Comparison of ENCODE assay signal across 15 cellular contexts in the genomic region with DNA sequence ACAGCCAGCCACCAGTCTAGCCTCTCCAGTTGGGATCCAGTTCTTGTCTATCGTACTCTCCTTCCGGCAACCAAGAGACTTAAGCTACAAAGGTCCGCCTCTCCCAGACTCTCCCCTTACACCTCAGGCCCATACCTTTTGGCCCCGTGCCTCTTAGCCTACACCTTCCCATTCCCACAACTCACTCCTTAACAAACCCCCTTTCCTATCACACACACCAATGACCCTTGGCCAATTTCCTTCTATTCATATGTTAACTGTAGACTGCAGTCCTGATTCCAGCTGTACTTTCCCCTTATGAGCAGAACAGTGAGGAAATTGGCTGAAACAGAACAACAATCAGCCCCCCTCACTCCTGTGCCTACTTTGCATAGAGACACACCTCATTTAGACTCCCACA. TPM values are rescaled to one million over a fixed set of nuclear protein-coding genes. Genes with fewer than 3 reads are reported as not detected.
DNase-seq lines count a peak whose midpoint lies in the region; ATAC-seq and TF ChIP-seq lines count a peak whose summit lies in the region.
"Had no signal": no experiment of that assay in that cellular context is flagged by ENCODE, and none has a peak within 500 bp of the region (broad histone marks: within the 10 kb centered on the region; RNA-seq: fewer than 3 reads in every experiment).

No MANE protein-coding gene starts in this region.

- peak overlapping the region; percentile 49 for H3K4me3 Mint-ChIP-seq in activated naive CD8-positive, alpha-beta T cell treated with anti-CD3 and anti-CD28 coated beads, Interleukin-2, amount 10 ng/mL, durations not matched to agents 7 days and 5 days
- H3K4me3 Mint-ChIP-seq in activated naive CD8-positive, alpha-beta T cell treated with anti-CD3 and anti-CD28 coated beads for 36 hours: no peak overlapping the region
- no peak overlapping the region for H3K4me3 Mint-ChIP-seq in activated CD8-positive, alpha-beta T cell treated with anti-CD3 and anti-CD28 coated beads for 36 hours
- H3K4me3 Mint-ChIP-seq in memory B cell: peak overlapping the region; percentile 70

- POLR2A ChIA-PET in activated naive CD8-positive, alpha-beta T cell treated with anti-CD3 and anti-CD28 coated beads, Interleukin-2, amount 10 ng/mL, durations not matched to agents 7 days and 5 days (lab: Charles Lee): no interaction called here
- POLR2A ChIA-PET in activated CD8-positive, alpha-beta T cell treated with anti-CD3 and anti-CD28 coated beads for 36 hours (lab: Charles Lee): interaction anchor here (0.8 to 5.8 kb wide), 2 partner anchors 12 to 17 kb away, joined by 4 to 72 read pairs; a partner anchor contains a TSS

- in situ Hi-C loops in transverse colon (cut with MboI; ENCODE audit: low pct_ligation_motif_present in 1 of 4, low pct_unique_long_range_greater_than_20kb in 1 of 4, low sequenced_read_pairs in 3 of 4): no loop called here

- intact Hi-C loops in activated CD8-positive, alpha-beta T cell treated with anti-CD3 and anti-CD28 coated beads for 36 hours (cut with micrococcal nuclease): loop anchor here (5.0 kb wide), 1 partner anchor 36 kb away; no protein-coding TSS in a partner anchor
- intact Hi-C loops in transverse colon (cut with DNase I; ENCODE audit: low total_unique reads): no loop called here

- H3K36me3 Mint-ChIP-seq in activated naive CD8-positive, alpha-beta T cell treated with anti-CD3 and anti-CD28 coated beads, Interleukin-2, amount 10 ng/mL, durations not matched to agents 7 days and 5 days: peaks cover 7% of the 10 kb centered on the region
- H3K36me3 Mint-ChIP-seq in activated naive CD8-positive, alpha-beta T cell treated with anti-CD3 and anti-CD28 coated beads for 36 hours: peaks cover 3% of the 10 kb centered on the region
- H3K36me3 Mint-ChIP-seq in activated CD8-positive, alpha-beta T cell treated with anti-CD3 and anti-CD28 coated beads for 36 hours (ENCODE audit: low read depth): peaks cover 8% of the 10 kb centered on the region
- no peaks in the 10 kb centered on the region for H3K36me3 Mint-ChIP-seq in memory B cell

- H3K4me1 Mint-ChIP-seq in activated naive CD8-positive, alpha-beta T cell treated with anti-CD3 and anti-CD28 coated beads, Interleukin-2, amount 10 ng/mL, durations not matched to agents 7 days and 5 days: peaks cover 38% of the 10 kb centered on the region
- peaks cover 33% of the 10 kb centered on the region for H3K4me1 Mint-ChIP-seq in activated naive CD8-positive, alpha-beta T cell treated with anti-CD3 and anti-CD28 coated beads for 36 hours
- peaks cover 49% of the 10 kb centered on the region for H3K4me1 Mint-ChIP-seq in activated CD8-positive, alpha-beta T cell treated with anti-CD3 and anti-CD28 coated beads for 36 hours (ENCODE audit: low read depth)
- peaks cover 35% of the 10 kb centered on the region for H3K4me1 Mint-ChIP-seq in memory B cell

- DNase-seq in activated naive CD8-positive, alpha-beta T cell treated with anti-CD3 and anti-CD28 coated beads, Interleukin-2, amount 10 ng/mL, durations not matched to agents 7 days and 5 days: no peak
- DNase-seq in activated naive CD8-positive, alpha-beta T cell treated with anti-CD3 and anti-CD28 coated beads for 36 hours: no peak
- DNase-seq in activated CD8-positive, alpha-beta T cell treated with anti-CD3 and anti-CD28 coated beads for 36 hours: no peak
- DNase-seq in memory B cell (ENCODE audit: low spot score in 2 of 2): no peak
- DNase-seq in transverse colon: peak; percentile 55
- no peak for DNase-seq in activated CD8-positive, alpha-beta memory T cell treated with anti-CD3 and anti-CD28 coated beads, Interleukin-2, amount 50 U/mL, for 4 hours
- no peak for DNase-seq in BE2C
- DNase-seq: erythroblast; NK-92 treated with Interleukin-12 subunit alpha and Interleukin-12 subunit beta, amount 100 ng/mL, for 24 hours; occipital lobe; SHP77 had no signal

- 48 to 50% methylated on average over 4 of the region's 4 CpGs for WGBS in transverse colon (ENCODE audit: low coverage in 1 of 2), 2 donors

- peak overlapping the region; percentile 83 to 86 (median 86) for H3K27ac ChIP-seq in transverse colon

- H3K27ac Mint-ChIP-seq in activated naive CD8-positive, alpha-beta T cell treated with anti-CD3 and anti-CD28 coated beads, Interleukin-2, amount 10 ng/mL, durations not matched to agents 7 days and 5 days: peak overlapping the region; percentile 79
- H3K27ac Mint-ChIP-seq in activated naive CD8-positive, alpha-beta T cell treated with anti-CD3 and anti-CD28 coated beads for 36 hours: no peak overlapping the region
- H3K27ac Mint-ChIP-seq in activated CD8-positive, alpha-beta T cell treated with anti-CD3 and anti-CD28 coated beads for 36 hours: peak overlapping the region; percentile 33
- peak overlapping the region; percentile 86 for H3K27ac Mint-ChIP-seq in memory B cell

- no peak for ATAC-seq in activated naive CD8-positive, alpha-beta T cell treated with anti-CD3 and anti-CD28 coated beads, Interleukin-2, amount 10 ng/mL, durations not matched to agents 7 days and 5 days (ENCODE audit: low read depth)
- no peak for ATAC-seq in activated CD8-positive, alpha-beta T cell treated with anti-CD3 and anti-CD28 coated beads for 36 hours
- ATAC-seq in memory B cell (ENCODE audit: low read depth): peak; percentile 20
- no peak for ATAC-seq in GM21423 (IDR thresholded peaks at IDR 0.05; ENCODE audit: unreplicated experiment)
- ATAC-seq: heart left ventricle, left lobe of liver had no signal

- H3K4me3 ChIP-seq in transverse colon: no peak overlapping the region
- no peak overlapping the region for H3K4me3 ChIP-seq in BE2C (ENCODE audit: low read depth, low read length)
- H3K4me3 ChIP-seq: heart left ventricle, skin epidermis had no signal

- no peak for TF ChIP-seq CTCF in activated CD8-positive, alpha-beta T cell treated with anti-CD3 and anti-CD28 coated beads for 36 hours (IDR thresholded peaks at IDR 0.05)
- no peak for TF ChIP-seq CTCF in transverse colon (IDR thresholded peaks at IDR 0.05)
- TF ChIP-seq CTCF in BE2C (IDR thresholded peaks at IDR 0.05; ENCODE audit: low read depth, low read length): no peak

- H3K4me1 ChIP-seq in transverse colon: peaks cover 11 to 66% (median 39%) of the 10 kb centered on the region in 4 donors
- H3K4me1 ChIP-seq in BE2C: peaks cover 12% of the 10 kb centered on the region

- H3K36me3 ChIP-seq in transverse colon: no peaks in the 10 kb centered on the region
- no peaks in the 10 kb centered on the region for H3K36me3 ChIP-seq in BE2C
- H3K36me3 ChIP-seq: heart left ventricle had no signal

- no peak for TF ChIP-seq POLR2A in transverse colon (IDR thresholded peaks at IDR 0.05)

- H3K9me3 Mint-ChIP-seq in activated naive CD8-positive, alpha-beta T cell treated with anti-CD3 and anti-CD28 coated beads, Interleukin-2, amount 10 ng/mL, durations not matched to agents 7 days and 5 days: peaks cover 5% of the 10 kb centered on the region
- peaks cover 3% of the 10 kb centered on the region for H3K9me3 Mint-ChIP-seq in activated naive CD8-positive, alpha-beta T cell treated with anti-CD3 and anti-CD28 coated beads for 36 hours
- H3K9me3 Mint-ChIP-seq in activated CD8-positive, alpha-beta T cell treated with anti-CD3 and anti-CD28 coated beads for 36 hours: peaks cover 3% of the 10 kb centered on the region
- no peaks in the 10 kb centered on the region for H3K9me3 Mint-ChIP-seq in memory B cell

- no peaks in the 10 kb centered on the region for H3K9me3 ChIP-seq in transverse colon
- H3K9me3 ChIP-seq in BE2C: no peaks in the 10 kb centered on the region
- H3K9me3 ChIP-seq: heart left ventricle had no signal

- CTCF ChIA-PET in activated CD8-positive, alpha-beta T cell treated with anti-CD3 and anti-CD28 coated beads for 36 hours (lab: Charles Lee): interaction anchor here (1.0 to 2.3 kb wide), 2 partner anchors 15 to 16 kb away, joined by 3 to 10 read pairs; no protein-coding TSS in a partner anchor

- H3K27me3 ChIP-seq in transverse colon (no peaks in the 10 kb centered on the region), BE2C (no peaks in the 10 kb centered on the region)
- H3K27me3 ChIP-seq: heart left ventricle had no signal

- no peaks in the 10 kb centered on the region for H3K27me3 Mint-ChIP-seq in activated naive CD8-positive, alpha-beta T cell treated with anti-CD3 and anti-CD28 coated beads, Interleukin-2, amount 10 ng/mL, durations not matched to agents 7 days and 5 days
- no peaks in the 10 kb centered on the region for H3K27me3 Mint-ChIP-seq in activated naive CD8-positive, alpha-beta T cell treated with anti-CD3 and anti-CD28 coated beads for 36 hours
- no peaks in the 10 kb centered on the region for H3K27me3 Mint-ChIP-seq in activated CD8-positive, alpha-beta T cell treated with anti-CD3 and anti-CD28 coated beads for 36 hours
- no peaks in the 10 kb centered on the region for H3K27me3 Mint-ChIP-seq in memory B cell

- TF ChIP-seq EP300 in transverse colon (IDR thresholded peaks at IDR 0.05; ENCODE audit: low read depth): no peak

RNA-seq across cellular contexts. Expression of a gene that starts 1.4 kb away (rescaled TPM):
- total RNA-seq in activated naive CD8-positive, alpha-beta T cell treated with anti-CD3 and anti-CD28 coated beads, Interleukin-2, amount 10 ng/mL, durations not matched to agents 7 days and 5 days: 1 to 10 TPM; 1.1 TPM
- 1 to 10 TPM; 2.3 to 2.7 TPM for total RNA-seq in activated naive CD8-positive, alpha-beta T cell treated with anti-CD3 and anti-CD28 coated beads for 36 hours
- 1 to 10 TPM; 1.6 to 2.0 TPM for total RNA-seq in activated CD8-positive, alpha-beta T cell treated with anti-CD3 and anti-CD28 coated beads for 36 hours
- total RNA-seq in transverse colon: 100 to 1,000 TPM in 1 of 4 donors, 10 to 100 TPM in 3; 46.4 to 127 (median 52.2) TPM
- polyA plus RNA-seq in BE2C (2012; ENCODE audit: insufficient read depth, insufficient read length, low read depth): 0.94 TPM

RNA-seq across cellular contexts. Expression of a gene that starts 4.8 kb away (rescaled TPM):
- 10 to 100 TPM; 96.5 to 98.8 TPM for total RNA-seq in activated naive CD8-positive, alpha-beta T cell treated with anti-CD3 and anti-CD28 coated beads, Interleukin-2, amount 10 ng/mL, durations not matched to agents 7 days and 5 days
- total RNA-seq in activated naive CD8-positive, alpha-beta T cell treated with anti-CD3 and anti-CD28 coated beads for 36 hours: 10 to 100 TPM; 71.8 to 79.7 TPM
- 10 to 100 TPM; 79.6 to 80.9 TPM for total RNA-seq in activated CD8-positive, alpha-beta T cell treated with anti-CD3 and anti-CD28 coated beads for 36 hours
- 10 to 100 TPM; 13.5 to 38.9 (median 17.6) TPM for total RNA-seq in transverse colon
- 20.5 TPM for polyA plus RNA-seq in BE2C (2012; ENCODE audit: insufficient read depth, insufficient read length, low read depth)

RNA-seq across cellular contexts. Expression of a gene that starts 20.1 kb away (rescaled TPM):
- total RNA-seq in activated naive CD8-positive, alpha-beta T cell treated with anti-CD3 and anti-CD28 coated beads, Interleukin-2, amount 10 ng/mL, durations not matched to agents 7 days and 5 days: 100 to 1,000 TPM; 355 to 368 TPM
- total RNA-seq in activated naive CD8-positive, alpha-beta T cell treated with anti-CD3 and anti-CD28 coated beads for 36 hours: 100 to 1,000 TPM; 136 to 137 TPM
- 100 to 1,000 TPM; 163 to 171 TPM for total RNA-seq in activated CD8-positive, alpha-beta T cell treated with anti-CD3 and anti-CD28 coated beads for 36 hours
- total RNA-seq in transverse colon: 100 to 1,000 TPM; 333 to 472 (median 376) TPM
- 28.7 TPM for polyA plus RNA-seq in BE2C (2012; ENCODE audit: insufficient read depth, insufficient read length, low read depth)

RNA-seq across cellular contexts. Expression of a gene that starts 32.6 kb away (rescaled TPM):
- total RNA-seq in activated naive CD8-positive, alpha-beta T cell treated with anti-CD3 and anti-CD28 coated beads, Interleukin-2, amount 10 ng/mL, durations not matched to agents 7 days and 5 days: under 1 TPM in 1 of 2 experiments, not detected in 1; 0.08 TPM
- under 1 TPM in 1 of 2 experiments, not detected in 1; 0.06 TPM for total RNA-seq in activated naive CD8-positive, alpha-beta T cell treated with anti-CD3 and anti-CD28 coated beads for 36 hours
- total RNA-seq in activated CD8-positive, alpha-beta T cell treated with anti-CD3 and anti-CD28 coated beads for 36 hours: under 1 TPM in 1 of 2 experiments, not detected in 1; 0.09 TPM
- total RNA-seq in transverse colon: not detected
- polyA plus RNA-seq in BE2C (2012; ENCODE audit: insufficient read depth, insufficient read length, low read depth): not detected
- total RNA-seq: left lobe of liver had no signal

Comparison
In these comparisons a context has a peak if more than half of its experiments do, and no peak if none do; other contexts are left out.
1. H3K4me3 Mint-ChIP-seq: peak in activated naive CD8-positive, alpha-beta T cell treated with anti-CD3 and anti-CD28 coated beads, Interleukin-2, amount 10 ng/mL, durations not matched to agents 7 days and 5 days (single experiment) and memory B cell (single experiment); none in activated naive CD8-positive, alpha-beta T cell treated with anti-CD3 and anti-CD28 coated beads for 36 hours (single experiment) and activated CD8-positive, alpha-beta T cell treated with anti-CD3 and anti-CD28 coated beads for 36 hours (single experiment).
2. RNA of a gene that starts 1.4 kb away (total RNA-seq): 46.4 to 127 TPM in transverse colon; 2.3 to 2.7 TPM in activated naive CD8-positive, alpha-beta T cell treated with anti-CD3 and anti-CD28 coated beads for 36 hours, 1.6 to 2.0 TPM in activated CD8-positive, alpha-beta T cell treated with anti-CD3 and anti-CD28 coated beads for 36 hours and 1.1 TPM in activated naive CD8-positive, alpha-beta T cell treated with anti-CD3 and anti-CD28 coated beads, Interleukin-2, amount 10 ng/mL, durations not matched to agents 7 days and 5 days; every median in the first group is over 10 times any median in the second.